ENCODE assay signal across 22 cellular contexts in the genomic region with DNA sequence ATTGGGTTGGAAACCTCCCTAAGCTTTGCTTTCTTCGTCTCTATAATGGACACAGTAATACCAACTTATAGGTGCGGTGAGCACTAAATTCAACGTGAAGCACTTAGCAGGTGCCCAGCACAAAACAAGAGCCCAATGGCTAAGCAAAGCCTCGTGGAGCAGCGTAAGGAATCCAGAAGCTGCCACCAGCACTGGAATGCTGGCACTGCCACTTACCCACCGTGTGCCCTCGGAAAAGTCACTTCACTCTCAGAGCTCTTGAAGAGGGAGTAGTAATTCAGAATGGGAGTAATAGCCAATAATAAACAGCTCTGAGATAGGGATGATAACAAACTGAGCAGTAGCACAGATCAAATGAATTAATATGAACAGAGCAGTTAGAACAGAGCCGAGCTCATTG.
"Had no signal": no experiment of that assay in that cellular context is flagged by ENCODE, and none has a peak within 500 bp of the region (broad histone marks: within the 10 kb centered on the region; RNA-seq: fewer than 3 reads in every experiment).

No MANE protein-coding gene starts in this region.

- H3K9me3 ChIP-seq: adrenal gland, psoas muscle, vagina had no signal

- H3K4me1 ChIP-seq: adrenal gland, ascending aorta, foreskin keratinocyte, neural progenitor cell, psoas muscle had no signal

- H3K27me3 ChIP-seq: adrenal gland, ascending aorta, brain microvascular endothelial cell, esophagus muscularis mucosa, foreskin keratinocyte, neural progenitor cell, spleen, vagina had no signal

- H3K27ac ChIP-seq: adrenal gland, ascending aorta, brain microvascular endothelial cell, esophagus muscularis mucosa, foreskin keratinocyte, neural progenitor cell, parathyroid adenoma, psoas muscle, spleen, vagina had no signal

- ATAC-seq: activated CD4-positive, alpha-beta T cell treated with anti-CD3 and anti-CD28 coated beads for 36 hours; activated CD8-positive, alpha-beta memory T cell treated with anti-CD3 and anti-CD28 coated beads, Interleukin-2, amount 10 ng/mL, durations not matched to agents 7 days and 5 days; activated CD8-positive, alpha-beta T cell treated with anti-CD3 and anti-CD28 coated beads, Interleukin-2, amount 10 ng/mL, durations not matched to agents 7 days and 5 days; activated naive CD4-positive, alpha-beta T cell treated with anti-CD3 and anti-CD28 coated beads, Interleukin-2, amount 50 U/mL, for 72 hours; natural killer cell; psoas muscle had no signal

- H3K4me3 ChIP-seq: adrenal gland, ascending aorta, esophagus muscularis mucosa, neural progenitor cell, psoas muscle, spleen, vagina had no signal

- DNase-seq: activated CD4-positive, alpha-beta T cell treated with anti-CD3 and anti-CD28 coated beads for 36 hours; activated CD4-positive, CD25-positive, alpha-beta regulatory T cell; activated CD8-positive, alpha-beta memory T cell treated with anti-CD3 and anti-CD28 coated beads, Interleukin-2, amount 10 ng/mL, durations not matched to agents 7 days and 5 days; activated CD8-positive, alpha-beta T cell treated with anti-CD3 and anti-CD28 coated beads, Interleukin-2, amount 10 ng/mL, durations not matched to agents 7 days and 5 days; activated T-cell treated with anti-CD3 and anti-CD28 coated beads, Interleukin-2, amount 50 U/mL, for 48 hours; adrenal gland; brain microvascular endothelial cell; central memory CD4-positive, alpha-beta T cell; dermis blood vessel endothelial cell; effector CD4-positive, alpha-beta T cell; natural killer cell; occipital lobe; psoas muscle; spleen; stimulated activated naive CD4-positive, alpha-beta T cell treated with Interleukin-2 at 50 U/mL for 16 hours had no signal
